1 cellular context compared by ENCODE assay signal in genomic region chr2:73259276-73259675, GRCh38.
TF ChIP-seq lines count a peak whose summit lies in the region.

No MANE protein-coding gene starts in this region.

TF ChIP-seq in HepG2, 621 proteins besides CTCF, POLR2A, EP300 and RAD21:
- TF ChIP-seq ZNF10 (CRISPR knock-in tag; IDR thresholded peaks at IDR 0.05; ENCODE audit: borderline replicate concordance, low read depth), result no peak
- no peak for TF ChIP-seq JUNB (CRISPR knock-in tag; IDR thresholded peaks at IDR 0.05; ENCODE audit: borderline replicate concordance)
- TF ChIP-seq NR2F1 (CRISPR knock-in tag; IDR thresholded peaks at IDR 0.05), result no peak
- no peak for TF ChIP-seq NONO (IDR thresholded peaks at IDR 0.05)
- TF ChIP-seq NONO (CRISPR knock-in tag; conservative IDR thresholded peaks at IDR 0.05), result 0 out of 2 replicates have a peak, but pooled peaks have one; percentile 8
- TF ChIP-seq BHLHE40 (IDR thresholded peaks at IDR 0.05; ENCODE audit: low read length), result no peak
- no peak for TF ChIP-seq ZNF678 (CRISPR knock-in tag; IDR thresholded peaks at IDR 0.05)
